In genomic region chr1:28745653-28746173, GRCh38 we compare ENCODE assay signal across 21 cellular contexts. TPM values are rescaled to one million over a fixed set of nuclear protein-coding genes. Genes with fewer than 3 reads are reported as not detected.
DNase-seq lines count a peak whose midpoint lies in the region; ATAC-seq and TF ChIP-seq lines count a peak whose summit lies in the region.
"Had no signal": no experiment of that assay in that cellular context is flagged by ENCODE, and none has a peak within 500 bp of the region (broad histone marks: within the 10 kb centered on the region; RNA-seq: fewer than 3 reads in every experiment).

No MANE protein-coding gene starts in this region.

- H3K4me3 ChIP-seq in PC-9: no peak overlapping the region
- H3K4me3 ChIP-seq in BE2C (ENCODE audit: low read depth, low read length): no peak overlapping the region
- H3K4me3 ChIP-seq in lower leg skin (ENCODE audit: low read depth, poor library complexity, severe bottlenecking): no peak overlapping the region
- H3K4me3 ChIP-seq: esophagus muscularis mucosa, left lung, upper lobe of right lung had no signal

- BruUV-seq in PC-9 (replicated peaks; lab: Mats Ljungman, UMichigan): no TSS peak

- H4K20me1 ChIP-seq in PC-9 (ENCODE audit: insufficient read depth): peaks cover 85% of the 10 kb centered on the region

- H3K27me3 ChIP-seq in PC-9 (ENCODE audit: insufficient read depth, low read depth) (no peaks in the 10 kb centered on the region), BE2C (no peaks in the 10 kb centered on the region)
- H3K27me3 ChIP-seq: esophagus muscularis mucosa, left lung, stomach, upper lobe of right lung had no signal

- no peak for TF ChIP-seq CTCF in PC-9 (conservative IDR thresholded peaks at IDR 0.05)
- no peak for TF ChIP-seq CTCF in glutamatergic neuron (IDR thresholded peaks at IDR 0.05; ENCODE audit: partially characterized antibody, unreplicated experiment)
- TF ChIP-seq CTCF in progenitor cell of endocrine pancreas (IDR thresholded peaks at IDR 0.05; ENCODE audit: unreplicated experiment): no peak
- no peak for TF ChIP-seq CTCF in BE2C (IDR thresholded peaks at IDR 0.05; ENCODE audit: low read depth, low read length)
- TF ChIP-seq CTCF in lower leg skin (IDR thresholded peaks at IDR 0.05): no peak

- no peak for ATAC-seq in HG02759 (IDR thresholded peaks at IDR 0.05; ENCODE audit: unreplicated experiment)
- ATAC-seq: activated CD8-positive, alpha-beta T cell treated with anti-CD3 and anti-CD28 coated beads, Interleukin-2, amount 10 ng/mL, durations not matched to agents 7 days and 5 days; left lung; upper lobe of right lung had no signal

- H3K9me3 ChIP-seq in PC-9 (ENCODE audit: insufficient read depth, low read depth) (no peaks in the 10 kb centered on the region), BE2C (no peaks in the 10 kb centered on the region)
- H3K9me3 ChIP-seq: esophagus muscularis mucosa, left lung, stomach, upper lobe of right lung had no signal

- H3K4me1 ChIP-seq in PC-9 (replicated peaks; ENCODE audit: insufficient read depth) (peaks cover 7% of the 10 kb centered on the region; the same call in 1 of the 2 replicates), BE2C (no peaks in the 10 kb centered on the region)

- H3K4me1 Mint-ChIP-seq in activated naive CD4-positive, alpha-beta T cell treated with anti-CD3 and anti-CD28 coated beads, Interleukin-2, amount 50 U/mL, for 24 hours: peaks cover 72% of the 10 kb centered on the region
- H3K4me1 Mint-ChIP-seq in glutamatergic neuron (ENCODE audit: low read depth, unreplicated experiment) (peaks cover 35% of the 10 kb centered on the region), progenitor cell of endocrine pancreas (ENCODE audit: low read depth) (peaks cover 36% of the 10 kb centered on the region)

- H3K4me2 ChIP-seq in PC-9: 0 out of 2 replicates have a peak overlapping the region, but pooled peaks have one; percentile 10

- WGBS in lower leg skin, 2 donors: 91 to 95% methylated on average over 6 of the region's 6 CpGs

- H3K79me2 ChIP-seq in PC-9 (ENCODE audit: low read depth): peaks cover 98% of the 10 kb centered on the region

- no peak overlapping the region for H3K27ac Mint-ChIP-seq in activated naive CD4-positive, alpha-beta T cell treated with anti-CD3 and anti-CD28 coated beads, Interleukin-2, amount 50 U/mL, for 24 hours
- H3K27ac Mint-ChIP-seq in glutamatergic neuron (ENCODE audit: unreplicated experiment): no peak overlapping the region
- H3K27ac Mint-ChIP-seq in progenitor cell of endocrine pancreas: peak overlapping the region; percentile 92
- H3K27ac Mint-ChIP-seq: activated B cell treated with CpG ODN at 0.5 μM for 24 hours; activated CD8-positive, alpha-beta T cell treated with anti-CD3 and anti-CD28 coated beads, Interleukin-2, amount 10 ng/mL, durations not matched to agents 7 days and 5 days had no signal

- CTCF ChIA-PET in PC-9 (lab: Charles Lee): interaction anchor here (0.6 kb wide), 1 partner anchor 31 kb away, joined by 4 read pairs; no protein-coding TSS in a partner anchor

- POLR2A ChIA-PET in PC-9 (lab: Charles Lee; ENCODE audit: unreplicated experiment): interaction anchor here (0.6 kb wide), 1 partner anchor 66 kb away, joined by 12 read pairs; no protein-coding TSS in a partner anchor

- TF ChIP-seq POLR2A in lower leg skin (IDR thresholded peaks at IDR 0.05): no peak

- H3K36me3 ChIP-seq in PC-9 (ENCODE audit: low read depth): peaks cover 23% of the 10 kb centered on the region; the same call in 1 of the 2 replicates
- H3K36me3 ChIP-seq in BE2C: peaks cover 65% of the 10 kb centered on the region

- H3K27me3 Mint-ChIP-seq in activated naive CD4-positive, alpha-beta T cell treated with anti-CD3 and anti-CD28 coated beads, Interleukin-2, amount 50 U/mL, for 24 hours: no peaks in the 10 kb centered on the region
- H3K27me3 Mint-ChIP-seq in glutamatergic neuron (ENCODE audit: unreplicated experiment) (no peaks in the 10 kb centered on the region), progenitor cell of endocrine pancreas (no peaks in the 10 kb centered on the region)
- H3K27me3 Mint-ChIP-seq: activated B cell treated with CpG ODN at 0.5 μM for 24 hours had no signal

- H3K9me3 Mint-ChIP-seq in activated naive CD4-positive, alpha-beta T cell treated with anti-CD3 and anti-CD28 coated beads, Interleukin-2, amount 50 U/mL, for 24 hours: no peaks in the 10 kb centered on the region
- H3K9me3 Mint-ChIP-seq in glutamatergic neuron (ENCODE audit: unreplicated experiment): no peaks in the 10 kb centered on the region
- H3K9me3 Mint-ChIP-seq in progenitor cell of endocrine pancreas (ENCODE audit: low read depth): no peaks in the 10 kb centered on the region
- H3K9me3 Mint-ChIP-seq: activated B cell treated with CpG ODN at 0.5 μM for 24 hours had no signal

- no peaks in the 10 kb centered on the region for H3K9me2 ChIP-seq in PC-9 (ENCODE audit: insufficient read depth)

- intact Hi-C loops in PC-9 (cut with micrococcal nuclease; ENCODE audit: unreplicated experiment) (no loop called here), lower leg skin (cut with DNase I; ENCODE audit: low total_unique reads) (no loop called here)

- peaks cover 20% of the 10 kb centered on the region for H3K36me3 Mint-ChIP-seq in activated naive CD4-positive, alpha-beta T cell treated with anti-CD3 and anti-CD28 coated beads, Interleukin-2, amount 50 U/mL, for 24 hours
- H3K36me3 Mint-ChIP-seq in glutamatergic neuron (ENCODE audit: unreplicated experiment) (no peaks in the 10 kb centered on the region), progenitor cell of endocrine pancreas (ENCODE audit: insufficient read depth) (peaks cover 42% of the 10 kb centered on the region)

- peak overlapping the region; percentile 61 for H3K4me3 Mint-ChIP-seq in activated naive CD4-positive, alpha-beta T cell treated with anti-CD3 and anti-CD28 coated beads, Interleukin-2, amount 50 U/mL, for 24 hours
- H3K4me3 Mint-ChIP-seq in glutamatergic neuron (ENCODE audit: unreplicated experiment) (peak overlapping the region; percentile 57), progenitor cell of endocrine pancreas (ENCODE audit: low read depth) (no peak overlapping the region)
- H3K4me3 Mint-ChIP-seq: activated B cell treated with CpG ODN at 0.5 μM for 24 hours; activated CD8-positive, alpha-beta T cell treated with anti-CD3 and anti-CD28 coated beads, Interleukin-2, amount 10 ng/mL, durations not matched to agents 7 days and 5 days had no signal

- no peak overlapping the region for H3K27ac ChIP-seq in PC-9
- H3K27ac ChIP-seq: esophagus muscularis mucosa, stomach, upper lobe of right lung had no signal

- peaks cover 7% of the 10 kb centered on the region; the same call in 1 of the 2 replicates for H3F3A ChIP-seq in PC-9 (ENCODE audit: insufficient read depth, low read depth)

- no peak for DNase-seq in activated naive CD4-positive, alpha-beta T cell (lab: John Stamatoyannopoulos, UW)
- DNase-seq in PC-9 (no peak), glutamatergic neuron (no peak), progenitor cell of endocrine pancreas (ENCODE audit: low spot score, unreplicated experiment) (no peak), BE2C (no peak), lower leg skin (ENCODE audit: low spot score in 2 of 2) (no peak)
- DNase-seq: activated B cell treated with CpG ODN at 0.5 μM for 24 hours; activated CD8-positive, alpha-beta T cell treated with anti-CD3 and anti-CD28 coated beads, Interleukin-2, amount 10 ng/mL, durations not matched to agents 7 days and 5 days; amygdala; left lung; NCI-H1436; NCI-H2171; NCI-H69; SHP77; stimulated activated CD4-positive, alpha-beta T cell treated with anti-CD3 and anti-CD28 coated beads, Interleukin-2, amount 100 ng/mL, for 24 hours; stomach; T-helper 2 cell had no signal

- H2AFZ ChIP-seq in PC-9: no peak overlapping the region

RNA-seq across cellular contexts. Expression of gene YTHDF2, which starts 9.0 kb away (rescaled TPM):
- 46.4 and 63.4 TPM in 2 replicates for total RNA-seq in PC-9 (2021)
- total RNA-seq in glutamatergic neuron (ENCODE audit: unreplicated experiment): 130 TPM
- total RNA-seq in progenitor cell of endocrine pancreas: 133 and 135 TPM in 2 replicates
- 107 TPM for polyA plus RNA-seq in BE2C (2012; ENCODE audit: insufficient read depth, insufficient read length, low read depth)
- 10 to 100 TPM; 59.6 to 79.9 (median 72.3) TPM for total RNA-seq in lower leg skin
